In genomic region chr3:121883507-121883906, GRCh38 we compare ENCODE assay signal across 1 cellular context.
TF ChIP-seq lines count a peak whose summit lies in the region.

No MANE protein-coding gene starts in this region.

TF ChIP-seq in K562, 482 proteins besides CTCF, POLR2A, EP300 and RAD21:
- no peak for TF ChIP-seq NKRF (IDR thresholded peaks at IDR 0.05; ENCODE audit: borderline replicate concordance)
- no peak for TF ChIP-seq ZNF146 (CRISPR knock-in tag; IDR thresholded peaks at IDR 0.05; ENCODE audit: unreplicated experiment)
- no peak for TF ChIP-seq JUND (IDR thresholded peaks at IDR 0.05; ENCODE audit: borderline replicate concordance, low read depth, low read length)
- TF ChIP-seq JUND (tag; IDR thresholded peaks at IDR 0.05; ENCODE audit: borderline replicate concordance, low read depth, low read length): no peak
- no peak for TF ChIP-seq TFAM (CRISPR knock-in tag; conservative IDR thresholded peaks at IDR 0.05)
- no peak for TF ChIP-seq RBM14 (IDR thresholded peaks at IDR 0.05; ENCODE audit: borderline replicate concordance, insufficient read depth, low read depth, low read length)
- no peak for TF ChIP-seq BRF2 (IDR thresholded peaks at IDR 0.05; ENCODE audit: borderline replicate concordance, insufficient read depth, insufficient read length)
- no peak for TF ChIP-seq SRF (CRISPR knock-in tag; IDR thresholded peaks at IDR 0.05)
- TF ChIP-seq SMARCE1 (IDR thresholded peaks at IDR 0.05): no peak
- TF ChIP-seq KDM2B (CRISPR knock-in tag; IDR thresholded peaks at IDR 0.05): no peak
- no peak for TF ChIP-seq E2F6 (IDR thresholded peaks at IDR 0.05; ENCODE audit: borderline replicate concordance in 1 of 2, extremely low read depth in 1 of 2, insufficient read depth in 1 of 2, insufficient read length in 1 of 2, low read depth in 1 of 2, low read length in 1 of 2, poor library complexity in 1 of 2, severe bottlenecking in 1 of 2)
- no peak for TF ChIP-seq MTF1 (CRISPR knock-in tag; IDR thresholded peaks at IDR 0.05; ENCODE audit: borderline replicate concordance)
- TF ChIP-seq ZNF165 (CRISPR knock-in tag; IDR thresholded peaks at IDR 0.05; ENCODE audit: borderline replicate concordance): no peak
- no peak for TF ChIP-seq E2F4 (CRISPR knock-in tag; IDR thresholded peaks at IDR 0.05; ENCODE audit: low read depth)
- TF ChIP-seq KAT8 (IDR thresholded peaks at IDR 0.05; ENCODE audit: low read depth): no peak
- no peak for TF ChIP-seq ATF4 (CRISPR knock-in tag; IDR thresholded peaks at IDR 0.05)
